ENCODE assay signal across 8 cellular contexts in the genomic region with DNA sequence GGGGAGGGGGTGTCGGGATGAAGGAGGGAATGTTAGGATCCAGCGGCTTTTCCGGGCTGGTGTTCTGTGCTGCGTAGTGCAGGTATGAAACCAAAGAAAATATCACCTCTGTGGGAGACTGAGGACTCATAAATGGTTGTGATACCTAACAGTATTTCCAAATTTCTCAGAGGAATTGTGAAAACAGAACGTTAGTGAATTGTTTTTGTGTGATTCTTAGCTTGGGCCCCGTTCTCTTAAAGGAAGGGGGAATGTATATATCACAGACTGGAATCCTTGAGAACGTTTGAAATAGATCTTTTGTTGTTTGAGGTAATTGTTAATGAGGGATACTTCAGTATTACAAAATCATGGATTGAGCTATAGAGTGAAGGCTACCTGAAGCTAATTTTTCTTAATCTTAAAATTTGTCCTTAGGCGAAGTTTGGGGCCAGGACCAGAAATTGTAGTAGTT. TPM values are rescaled to one million over a fixed set of nuclear protein-coding genes. Genes with fewer than 3 reads are reported as not detected.
A peak's percentile ranks its signal among the peaks of the same experiment; 100 is the strongest.
DNase-seq lines count a peak whose midpoint lies in the region; TF ChIP-seq lines count a peak whose summit lies in the region.

No MANE protein-coding gene starts in this region.

- TF ChIP-seq CTCF in osteoblast (IDR thresholded peaks at IDR 0.05; ENCODE audit: extremely low read depth, low read depth, low read length): no peak

- peak overlapping the region; percentile 99 for H3K4me3 ChIP-seq in endocrine pancreas (ENCODE audit: control insufficient read depth, insufficient read depth, low read length)
- H3K4me3 ChIP-seq in osteoblast (ENCODE audit: insufficient read depth, low read length): peak overlapping the region; percentile 84

- peaks cover 58% of the 10 kb centered on the region for H3K79me2 ChIP-seq in osteoblast (ENCODE audit: insufficient read depth, low read length)

- peak overlapping the region; percentile 95 for H3K27ac ChIP-seq in osteoblast (ENCODE audit: low read depth, low read length)

- intact Hi-C loops in posterior vena cava (cut with DNase I): no loop called here

- H3K36me3 ChIP-seq in endocrine pancreas (ENCODE audit: control insufficient read depth, insufficient read depth, low read length): peaks cover 3% of the 10 kb centered on the region
- H3K36me3 ChIP-seq in osteoblast (ENCODE audit: insufficient read depth, low read length): no peaks in the 10 kb centered on the region

- H3K9me3 ChIP-seq in endocrine pancreas (ENCODE audit: control insufficient read depth, low read length) (no peaks in the 10 kb centered on the region), osteoblast (ENCODE audit: low read depth, low read length) (no peaks in the 10 kb centered on the region)

- peaks cover 13% of the 10 kb centered on the region for H3K4me1 ChIP-seq in endocrine pancreas (ENCODE audit: control insufficient read depth, insufficient read depth, low read length)
- H3K4me1 ChIP-seq in osteoblast (ENCODE audit: insufficient read depth, low read length): peaks cover 30% of the 10 kb centered on the region

- peak overlapping the region; percentile 99 for H2AFZ ChIP-seq in osteoblast (ENCODE audit: low read length)

- peak overlapping the region; percentile 93 for H3K9ac ChIP-seq in endocrine pancreas (ENCODE audit: control insufficient read depth, insufficient read depth, low read length)

- peak overlapping the region; percentile 96 for H3K4me2 ChIP-seq in osteoblast (ENCODE audit: insufficient read depth, low read length)

- H3K27me3 ChIP-seq in endocrine pancreas (ENCODE audit: control insufficient read depth, insufficient read depth, low read length): no peaks in the 10 kb centered on the region
- no peaks in the 10 kb centered on the region for H3K27me3 ChIP-seq in osteoblast (ENCODE audit: insufficient read depth, low read length)

- DNase-seq in DMS114 treated with DMSO at 0.1 percent for 48 hours (lab: John Stamatoyannopoulos, UW; ENCODE audit: unreplicated experiment): peak; percentile 39
- peak; percentile 33 for DNase-seq in NCI-H526 treated with DMSO at 0.1 percent for 48 hours (lab: John Stamatoyannopoulos, UW)
- no peak for DNase-seq in osteoblast (ENCODE audit: insufficient read length, low spot score, missing footprints)
- no peak for DNase-seq in stimulated activated naive CD4-positive, alpha-beta T cell (lab: John Stamatoyannopoulos, UW)
- no peak for DNase-seq in islet precursor cell
- no peak for DNase-seq in activated gamma-delta T cell (lab: John Stamatoyannopoulos, UW)
- no peak for DNase-seq in posterior vena cava (ENCODE audit: low spot score)

- peaks cover 36% of the 10 kb centered on the region for H4K20me1 ChIP-seq in osteoblast (ENCODE audit: insufficient read depth, low read length)

RNA-seq across cellular contexts. Expression of a gene that starts 0.9 kb away (rescaled TPM):
- total RNA-seq in osteoblast: 148 and 152 TPM in 2 replicates
- 100 to 1,000 TPM in 1 of 2 donors, 10 to 100 TPM in 1; 92.6 to 104 TPM for total RNA-seq in posterior vena cava

Comparison
In these comparisons a context has a peak if more than half of its experiments do, and no peak if none do; other contexts are left out.
1. DNase-seq: peak in DMS114 treated with DMSO at 0.1 percent for 48 hours (single experiment) and NCI-H526 treated with DMSO at 0.1 percent for 48 hours (single experiment); none in osteoblast (single experiment), stimulated activated naive CD4-positive, alpha-beta T cell (0 of 6), islet precursor cell (single experiment), activated gamma-delta T cell (single experiment) and posterior vena cava (single experiment).